In the genomic region with DNA sequence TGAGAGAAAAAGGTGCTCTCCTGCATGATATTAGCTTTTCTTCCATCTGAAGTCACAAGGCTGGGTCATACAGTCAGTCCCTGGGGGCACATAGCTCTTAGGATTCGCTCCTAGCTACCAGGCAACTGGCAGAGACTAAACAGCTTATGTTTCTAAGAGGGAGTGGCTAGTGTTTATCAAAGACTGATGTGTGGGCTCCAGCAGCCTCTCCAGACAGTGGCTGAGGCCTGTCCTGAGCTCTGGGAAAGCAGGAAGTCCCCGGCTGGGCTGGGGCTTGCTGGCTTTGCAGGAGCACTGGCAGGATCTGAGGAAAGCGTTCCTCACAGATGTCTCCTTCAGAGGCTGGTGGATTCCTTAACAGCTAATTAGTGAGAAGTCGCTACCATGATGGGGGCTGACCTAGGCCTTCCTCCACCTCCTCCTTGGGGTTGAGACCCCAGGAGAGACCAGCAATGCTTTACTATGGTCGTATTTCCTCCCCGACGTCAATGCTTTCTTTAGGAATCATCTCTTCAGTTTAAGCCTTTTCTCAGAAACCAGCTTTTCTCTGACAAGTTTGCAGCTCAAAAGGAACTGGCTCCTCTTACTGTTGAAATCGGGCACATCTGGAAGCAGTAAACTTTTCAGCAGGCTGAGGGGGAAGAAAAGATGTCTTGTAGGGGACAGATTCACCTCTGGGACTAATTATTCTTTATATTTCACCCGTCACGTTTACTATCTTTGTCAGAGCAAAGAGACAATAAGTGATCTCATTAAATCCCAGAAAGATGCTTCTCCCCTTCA, we compare ENCODE assay signal across 9 cellular contexts.
DNase-seq lines count a peak whose midpoint lies in the region; ATAC-seq and FAIRE-seq lines count a peak whose summit lies in the region.
"Had no signal": no experiment of that assay in that cellular context is flagged by ENCODE, and none has a peak within 500 bp of the region (broad histone marks: within the 10 kb centered on the region; RNA-seq: fewer than 3 reads in every experiment).

No MANE protein-coding gene starts in this region.

- no peaks in the 10 kb centered on the region for H3K36me3 Mint-ChIP-seq in stimulated activated memory B cell treated with anti-CD40 and anti-IgM and Interleukin-4, amounts not matched to agents 10 μg/mL and 1 μg/mL and 100 μg/mL, for 72 hours

- H3K36me3 ChIP-seq in HUES48 (ENCODE audit: control insufficient read depth, insufficient read depth, low read length), result no peaks in the 10 kb centered on the region
- H3K36me3 ChIP-seq in adipocyte (ENCODE audit: control insufficient read depth, insufficient read depth, low read length, severe bottlenecking), result no peaks in the 10 kb centered on the region

- peaks cover 40% of the 10 kb centered on the region for H3K4me1 ChIP-seq in HUES48 (ENCODE audit: control insufficient read depth, insufficient read depth, low read length)
- H3K4me1 ChIP-seq in adipocyte (ENCODE audit: control insufficient read depth, insufficient read depth, low read length), result peaks cover 48% of the 10 kb centered on the region

- DNase-seq in adipocyte (ENCODE audit: low read depth) (peak; percentile 81), hepatic stellate cell (ENCODE audit: low spot score) (peak; percentile 53), stromal cell of bone marrow (ENCODE audit: low read depth) (peak; percentile 57), urothelium cell line (ENCODE audit: low spot score) (no peak), AML-193 (lab: John Stamatoyannopoulos, UW) (no peak)
- DNase-seq: activated CD4-positive, alpha-beta T cell treated with anti-CD3 and anti-CD28 coated beads, Interleukin-2, amount 50 U/mL, for 1 hour had no signal

- H3K9me3 ChIP-seq in HUES48 (ENCODE audit: control insufficient read depth, insufficient read depth, low read length) (no peaks in the 10 kb centered on the region), adipocyte (ENCODE audit: control insufficient read depth, low read length) (no peaks in the 10 kb centered on the region)

- no peak overlapping the region for H3K4me3 Mint-ChIP-seq in stimulated activated memory B cell treated with anti-CD40 and anti-IgM and Interleukin-4, amounts not matched to agents 10 μg/mL and 1 μg/mL and 100 μg/mL, for 72 hours

- no peaks in the 10 kb centered on the region for H3K4me1 Mint-ChIP-seq in stimulated activated memory B cell treated with anti-CD40 and anti-IgM and Interleukin-4, amounts not matched to agents 10 μg/mL and 1 μg/mL and 100 μg/mL, for 72 hours

- H3K27ac Mint-ChIP-seq in stimulated activated memory B cell treated with anti-CD40 and anti-IgM and Interleukin-4, amounts not matched to agents 10 μg/mL and 1 μg/mL and 100 μg/mL, for 72 hours, result no peak overlapping the region

- peaks cover 71% of the 10 kb centered on the region for H3K27me3 Mint-ChIP-seq in stimulated activated memory B cell treated with anti-CD40 and anti-IgM and Interleukin-4, amounts not matched to agents 10 μg/mL and 1 μg/mL and 100 μg/mL, for 72 hours

- H3K9ac ChIP-seq in HUES48 (ENCODE audit: low read depth, low read length) (no peak overlapping the region), adipocyte (ENCODE audit: low read length) (peak overlapping the region; percentile 46)

- FAIRE-seq in urothelium cell line (lab: Jason Lieb, UNC), result no peak

- ATAC-seq in GM21526 (IDR thresholded peaks at IDR 0.05; ENCODE audit: low FRiP score, unreplicated experiment), result no peak
- ATAC-seq in stimulated activated memory B cell treated with anti-CD40 and anti-IgM and Interleukin-4, amounts not matched to agents 10 μg/mL and 1 μg/mL and 100 μg/mL, for 72 hours, result no peak

- peak overlapping the region; percentile 50 for H3K27ac ChIP-seq in HUES48 (ENCODE audit: low read depth, low read length)

- H3K27me3 ChIP-seq in HUES48 (ENCODE audit: control insufficient read depth, insufficient read depth, low read length) (peaks cover 28% of the 10 kb centered on the region), adipocyte (replicated peaks; ENCODE audit: control insufficient read depth, insufficient read depth, low read length) (peaks cover under 1% of the 10 kb centered on the region)

- H3K4me3 ChIP-seq in HUES48 (ENCODE audit: low read depth, low read length) (no peak overlapping the region), adipocyte (ENCODE audit: low read length) (peak overlapping the region; percentile 4)

- H3K9me3 Mint-ChIP-seq in stimulated activated memory B cell treated with anti-CD40 and anti-IgM and Interleukin-4, amounts not matched to agents 10 μg/mL and 1 μg/mL and 100 μg/mL, for 72 hours, result no peaks in the 10 kb centered on the region

Comparison
In these comparisons a context has a peak if more than half of its experiments do, and no peak if none do; other contexts are left out.
1. DNase-seq: peak in adipocyte (single experiment), hepatic stellate cell (single experiment) and stromal cell of bone marrow (single experiment); none in urothelium cell line (single experiment) and AML-193 (0 of 2).